ENCODE assay signal across 8 cellular contexts in the genomic region with DNA sequence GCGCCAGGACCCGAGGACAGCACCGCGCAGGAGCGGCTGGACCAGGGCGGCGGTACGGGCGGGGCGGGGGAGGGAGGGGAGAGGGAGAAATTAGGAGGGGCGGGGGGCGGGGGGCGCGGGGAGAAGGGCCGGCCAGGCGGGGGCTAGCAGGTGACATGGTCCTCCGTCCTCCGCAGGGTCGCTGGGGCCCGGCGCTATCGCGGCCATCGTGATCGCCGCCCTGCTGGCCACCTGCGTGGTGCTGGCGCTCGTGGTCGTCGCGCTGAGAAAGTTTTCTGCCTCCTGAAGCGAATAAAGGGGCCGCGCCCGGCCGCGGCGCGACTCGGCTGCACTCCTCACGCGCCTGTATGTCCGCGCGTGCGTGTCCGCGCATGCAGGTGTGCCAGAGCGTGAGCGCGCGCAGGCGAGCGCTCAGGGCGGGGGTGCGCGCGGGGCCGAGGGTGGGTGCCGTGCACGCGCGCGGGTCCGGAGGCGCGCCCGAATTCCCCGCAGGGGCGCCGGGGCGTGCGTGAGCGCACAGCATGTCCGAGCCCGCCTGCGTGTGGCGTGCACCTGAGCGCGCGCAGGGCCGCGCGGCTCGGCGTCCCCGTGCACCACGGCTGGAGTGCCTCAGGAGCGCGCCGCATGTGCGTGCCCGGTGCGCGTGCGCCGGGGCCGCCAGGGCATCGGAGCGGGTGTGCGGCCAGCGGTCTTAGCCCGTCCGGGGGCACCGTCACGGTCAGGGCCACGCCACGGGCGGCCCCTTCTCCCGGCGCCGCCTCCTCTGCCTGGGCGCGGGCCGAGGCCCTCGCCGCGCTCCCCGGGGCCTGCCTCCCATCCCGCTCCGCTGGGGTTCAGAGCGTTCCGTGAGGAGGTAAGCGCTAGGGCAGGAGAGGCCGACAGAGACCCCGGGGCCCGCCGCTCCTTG. TPM values are rescaled to one million over a fixed set of nuclear protein-coding genes. Genes with fewer than 3 reads are reported as not detected.
A peak's percentile ranks its signal among the peaks of the same experiment; 100 is the strongest.
DNase-seq lines count a peak whose midpoint lies in the region; ATAC-seq and TF ChIP-seq lines count a peak whose summit lies in the region.

No MANE protein-coding gene starts in this region.

- H3K4me1 ChIP-seq in testis = peaks cover 23% of the 10 kb centered on the region

- peak overlapping the region; percentile 76 for H3K4me3 Mint-ChIP-seq in memory B cell

- peaks cover 0 to 4% (median 0%) of the 10 kb centered on the region in 45 donors for H3K27me3 ChIP-seq in dorsolateral prefrontal cortex
- no peaks in the 10 kb centered on the region for H3K27me3 ChIP-seq in testis

- no peak overlapping the region for H3K27ac Mint-ChIP-seq in memory B cell

- TF ChIP-seq POLR2A in testis (IDR thresholded peaks at IDR 0.05) = no peak

- H3K36me3 Mint-ChIP-seq in memory B cell = no peaks in the 10 kb centered on the region

- no peaks in the 10 kb centered on the region for H3K36me3 ChIP-seq in testis (ENCODE audit: low read depth, missing control alignments)

- peak overlapping the region; percentile 37 to 99 (median 95) for H3K27ac ChIP-seq in dorsolateral prefrontal cortex
- peak overlapping the region; percentile 14 to 50 for H3K27ac ChIP-seq in testis

- peak; percentile 50 for DNase-seq in Ammon's horn (ENCODE audit: low spot score)
- peak; percentile 16 for DNase-seq in RPMI8226
- peak in 6 of 10 donors; percentile 29 to 81 (median 68) for DNase-seq in dorsolateral prefrontal cortex
- peak; percentile 35 to 56 for DNase-seq in memory B cell (ENCODE audit: low spot score in 2 of 2)
- peak; percentile 73 for DNase-seq in testis
- DNase-seq in NCI-H226 = no peak

- peaks cover 3% of the 10 kb centered on the region for H3K27me3 Mint-ChIP-seq in memory B cell

- H3K9me3 Mint-ChIP-seq in memory B cell = no peaks in the 10 kb centered on the region

- no peaks in the 10 kb centered on the region for H3K9me3 ChIP-seq in testis

- TF ChIP-seq CTCF in dorsolateral prefrontal cortex (IDR thresholded peaks at IDR 0.05 in 54 of 56, conservative IDR thresholded peaks at IDR 0.05 in 2 of 56; ENCODE audit: low read depth in 1 of 56, partially characterized antibody in 56 of 56) (peak in 4 of 56 donors; percentile 8 to 23 (median 10)), testis (IDR thresholded peaks at IDR 0.05) (no peak)

- intact Hi-C loops in dorsolateral prefrontal cortex (cut with DNase I) (loop anchor here in 1 of 2 donors (5.0 kb wide), 2 partner anchors 151 to 176 kb away; no protein-coding TSS in a partner anchor), testis (cut with DNase I; ENCODE audit: low total_unique reads) (no loop called here)

- H3K4me1 Mint-ChIP-seq in memory B cell = peaks cover 11% of the 10 kb centered on the region

- H3K4me3 ChIP-seq in dorsolateral prefrontal cortex = peak overlapping the region; percentile 39 to 80 (median 62)
- peak overlapping the region; percentile 51 to 64 for H3K4me3 ChIP-seq in testis

- 1% methylated on average over 107 of the region's 129 CpGs; no CpG with 5 or more reads in 1 of the 2 donors for WGBS in testis, 2 donors

- ATAC-seq in GM19372 (IDR thresholded peaks at IDR 0.05; ENCODE audit: low read depth, unreplicated experiment) = peak; percentile 55
- peak; percentile 79 for ATAC-seq in memory B cell (ENCODE audit: low read depth)
- no peak for ATAC-seq in GM19455 (IDR thresholded peaks at IDR 0.05; ENCODE audit: unreplicated experiment)

RNA-seq across cellular contexts. Expression of gene SNORC, which starts 6.3 kb away (rescaled TPM):
- total RNA-seq in dorsolateral prefrontal cortex (10 to 100 TPM in 119 of 120 experiments, 1 to 10 TPM in 1; 9.4 to 82.0 (median 34.1) TPM), testis (10 to 100 TPM; 14.5 to 15.9 TPM)
- polyA plus RNA-seq in testis (ENCODE audit: insufficient read depth, low read depth, low replicate concordance) = 7.3 TPM
